ENCODE assay signal across 8 cellular contexts in genomic region chr19:55640043-55640576, GRCh38. TPM values are rescaled to one million over a fixed set of nuclear protein-coding genes. Genes with fewer than 3 reads are reported as not detected.
DNase-seq lines count a peak whose midpoint lies in the region; ATAC-seq, FAIRE-seq and TF ChIP-seq lines count a peak whose summit lies in the region.

No MANE protein-coding gene starts in this region.

- TF ChIP-seq RAD21 in GM12878 (IDR thresholded peaks at IDR 0.05; ENCODE audit: insufficient read depth, low read depth, low read length) = 0 out of 2 replicates have a peak, but pooled peaks have one; percentile 8

- RAD21 ChIA-PET in GM12878 (lab: Charles Lee; ENCODE audit: unreplicated experiment) = no interaction called here

- peaks cover 65% of the 10 kb centered on the region for H3K4me1 ChIP-seq in CD4-positive, alpha-beta memory T cell (ENCODE audit: insufficient read depth, low read length)
- H3K4me1 ChIP-seq in GM12878 (ENCODE audit: control insufficient read depth, insufficient read depth, low read length) = peaks cover 41% of the 10 kb centered on the region
- H3K4me1 ChIP-seq in iPS-18a (ENCODE audit: control insufficient read depth, low read depth, low read length) = peaks cover 7% of the 10 kb centered on the region
- peaks cover 23% of the 10 kb centered on the region for H3K4me1 ChIP-seq in smooth muscle cell (ENCODE audit: low read depth)

- H3K9me3 Mint-ChIP-seq in CD4-positive, alpha-beta memory T cell = peaks cover 0 to 2% (median 0%) of the 10 kb centered on the region in 8 donors

- peak overlapping the region; percentile 86 for H3K9ac ChIP-seq in GM12878 (ENCODE audit: control insufficient read depth, insufficient read depth, low read length)
- peak overlapping the region; percentile 92 for H3K9ac ChIP-seq in iPS-18a (ENCODE audit: low read length)
- H3K9ac ChIP-seq in smooth muscle cell (ENCODE audit: low read depth) = peak overlapping the region; percentile 80

- in situ Hi-C loops in GM12878 (cut with MboI) = no loop called here

- peak overlapping the region in 1 of 2 donors; percentile 83 for H3K4me3 ChIP-seq in CD4-positive, alpha-beta memory T cell (ENCODE audit: low read length in 2 of 2)
- peak overlapping the region; percentile 95 for H3K4me3 ChIP-seq in GM12878
- peak overlapping the region; percentile 88 for H3K4me3 ChIP-seq in iPS-18a (ENCODE audit: low read length)
- peak overlapping the region; percentile 79 for H3K4me3 ChIP-seq in smooth muscle cell

- intact Hi-C loops in CD4-positive, alpha-beta memory T cell (cut with micrococcal nuclease) = loop anchor here (1.0 to 5.0 kb wide), 4 partner anchors 8 to 523 kb away; partner anchors contain the start of genes PPP1R12C, UBE2S and ZNF865
- intact Hi-C loops in GM12878 (cut with micrococcal nuclease; ENCODE audit: unreplicated experiment) = loop anchor here (5.0 kb wide), 2 partner anchors 37 to 38 kb away; partner anchors contain the start of genes EPN1 and ZNF524

- TF ChIP-seq CTCF in GM12878 (IDR thresholded peaks at IDR 0.05 in 2 of 3, conservative IDR thresholded peaks at IDR 0.05 in 1 of 3; ENCODE audit: control insufficient read depth in 2 of 3, extremely low read depth in 1 of 3, insufficient read depth in 1 of 3, low read depth in 3 of 3, low read length in 3 of 3) (peak in 2 of 3 experiments; percentile 8 to 40; a peak in 4 of 6 replicates), smooth muscle cell (IDR thresholded peaks at IDR 0.05; ENCODE audit: borderline replicate concordance, insufficient read depth, poor library complexity, severe bottlenecking) (peak; percentile 9)

- peak; percentile 38 for ATAC-seq in HG02798 (IDR thresholded peaks at IDR 0.05; ENCODE audit: poor library complexity, unreplicated experiment)
- ATAC-seq in GM12878 = no peak
- no peak for ATAC-seq in HG03135 (IDR thresholded peaks at IDR 0.05; ENCODE audit: unreplicated experiment)

- H3K4me2 ChIP-seq in GM12878 (ENCODE audit: control insufficient read depth, insufficient read depth) (peak overlapping the region; percentile 83), smooth muscle cell (peak overlapping the region; percentile 97)

- H3K27me3 ChIP-seq in CD4-positive, alpha-beta memory T cell (ENCODE audit: insufficient read depth, low read length) = no peaks in the 10 kb centered on the region
- H3K27me3 ChIP-seq in GM12878 (replicated peaks in 1 of 2; ENCODE audit: control insufficient read depth in 2 of 2, insufficient read depth in 2 of 2, low read length in 1 of 2) (no peaks in the 10 kb centered on the region), iPS-18a (ENCODE audit: control insufficient read depth, insufficient read depth, low read length) (no peaks in the 10 kb centered on the region), smooth muscle cell (ENCODE audit: low read depth) (no peaks in the 10 kb centered on the region)

- no peaks in the 10 kb centered on the region for H3K9me3 ChIP-seq in CD4-positive, alpha-beta memory T cell (ENCODE audit: control insufficient read depth in 1 of 2, low read length in 2 of 2)
- H3K9me3 ChIP-seq in GM12878 (replicated peaks; ENCODE audit: control insufficient read depth, insufficient read depth, low read length) (no peaks in the 10 kb centered on the region), iPS-18a (ENCODE audit: control insufficient read depth, low read depth, low read length) (no peaks in the 10 kb centered on the region), smooth muscle cell (replicated peaks; ENCODE audit: low read depth) (no peaks in the 10 kb centered on the region)

- FAIRE-seq in GM12878 (lab: Jason Lieb, UNC) = no peak

- POLR2A ChIA-PET in CD4-positive, alpha-beta memory T cell (lab: Charles Lee; ENCODE audit: partially characterized antibody) = interaction anchor here (0.7 to 9.9 kb wide), 8 partner anchors 9 to 1772 kb away, joined by 3 to 91 read pairs (median 4); partner anchors contain the start of genes FIZ1, ISOC2, MYADM and U2AF2
- POLR2A ChIA-PET in GM12878 (lab: Charles Lee) = interaction anchor here (1.5 to 2.1 kb wide), 2 partner anchors 10 to 34 kb away, joined by 3 to 5 read pairs; no protein-coding TSS in a partner anchor

- peaks cover 15% of the 10 kb centered on the region for H3F3A ChIP-seq in smooth muscle cell (ENCODE audit: low read depth)

- peaks cover 71% of the 10 kb centered on the region for H3K79me2 ChIP-seq in GM12878 (ENCODE audit: control insufficient read depth, insufficient read depth, low read length)
- H3K79me2 ChIP-seq in smooth muscle cell (ENCODE audit: low read depth) = peaks cover 57% of the 10 kb centered on the region

- H3K36me3 ChIP-seq in CD4-positive, alpha-beta memory T cell (ENCODE audit: insufficient read depth, low read length) = peaks cover 3% of the 10 kb centered on the region
- H3K36me3 ChIP-seq in GM12878 (ENCODE audit: control insufficient read depth in 2 of 2, insufficient read depth in 2 of 2, low read length in 1 of 2) = no peaks in the 10 kb centered on the region
- peaks cover 6% of the 10 kb centered on the region for H3K36me3 ChIP-seq in iPS-18a (ENCODE audit: control insufficient read depth, low read depth, low read length)
- no peaks in the 10 kb centered on the region for H3K36me3 ChIP-seq in smooth muscle cell (ENCODE audit: low read depth)

- no peaks in the 10 kb centered on the region for H4K20me1 ChIP-seq in GM12878 (ENCODE audit: control insufficient read depth, insufficient read depth)
- H4K20me1 ChIP-seq in smooth muscle cell (ENCODE audit: low read depth) = no peaks in the 10 kb centered on the region

- DNase-seq in CD4-positive, alpha-beta memory T cell = peak; percentile 73 to 80 (median 74)
- DNase-seq in T-helper 1 cell = peak; percentile 52 to 84 (median 66)
- DNase-seq in GM12878 (ENCODE audit: low read depth, low spot score) = no peak
- no peak for DNase-seq in smooth muscle cell (lab: John Stamatoyannopoulos, UW; ENCODE audit: unreplicated experiment)
- no peak for DNase-seq in pons (ENCODE audit: low spot score)

- H2AFZ ChIP-seq in GM12878 (ENCODE audit: control insufficient read depth, low read depth, low read length) (peak overlapping the region; percentile 37; the same call in 1 of the 2 replicates), smooth muscle cell (ENCODE audit: low read depth) (no peak overlapping the region)

- H3K27ac ChIP-seq in CD4-positive, alpha-beta memory T cell (ENCODE audit: low read depth, low read length) = peak overlapping the region; percentile 69
- peak overlapping the region; percentile 64 for H3K27ac ChIP-seq in GM12878 (ENCODE audit: control insufficient read depth, insufficient read depth)
- H3K27ac ChIP-seq in iPS-18a (ENCODE audit: low read length) = no peak overlapping the region
- H3K27ac ChIP-seq in smooth muscle cell (ENCODE audit: low read depth) = peak overlapping the region; percentile 62

- H3K27me3 Mint-ChIP-seq in CD4-positive, alpha-beta memory T cell = no peaks in the 10 kb centered on the region

- BruUV-seq in GM12878 (replicated peaks; lab: Mats Ljungman, UMichigan) = no TSS peak

- peak overlapping the region; percentile 75 to 95 (median 93) for H3K27ac Mint-ChIP-seq in CD4-positive, alpha-beta memory T cell

- peaks cover 10 to 31% of the 10 kb centered on the region in 2 donors for H3K36me3 Mint-ChIP-seq in CD4-positive, alpha-beta memory T cell

- CTCF ChIA-PET in CD4-positive, alpha-beta memory T cell (lab: Charles Lee; ENCODE audit: partially characterized antibody) = interaction anchor here (0.9 to 3.0 kb wide), 6 partner anchors 9 to 172 kb away, joined by 3 to 12 read pairs (median 4); partner anchors contain the start of gene ZNF865
- CTCF ChIA-PET in GM12878 (lab: Yijun Ruan, JAX) = interaction anchor here (0.7 to 1.9 kb wide), 3 partner anchors 14 to 172 kb away, joined by 3 to 8 read pairs (median 6); partner anchors contain the start of gene U2AF2

- SMC1A ChIA-PET in GM12878 (lab: Charles Lee; ENCODE audit: uncharacterized antibody, unreplicated experiment) = no interaction called here

- 42% methylated on average over 31 of the region's 38 CpGs for WGBS in GM12878 (ENCODE audit: insufficient coverage, insufficient replicate concordance, low lambda C conversion rate, missing lambda C conversion rate)
- 57% methylated on average over 38 of the region's 38 CpGs for WGBS in smooth muscle cell (ENCODE audit: low lambda C conversion rate)

- H3K4me1 Mint-ChIP-seq in CD4-positive, alpha-beta memory T cell = peaks cover 48 to 79% (median 64%) of the 10 kb centered on the region in 4 donors

- peak; percentile 62 for TF ChIP-seq POLR2A in GM12878 (IDR thresholded peaks at IDR 0.05; ENCODE audit: low read depth, low read length)

- H3K4me3 Mint-ChIP-seq in CD4-positive, alpha-beta memory T cell = peak overlapping the region; percentile 68 to 82 (median 77)

- TF ChIP-seq EP300 in GM12878 (IDR thresholded peaks at IDR 0.05; ENCODE audit: borderline replicate concordance in 1 of 2, control insufficient read depth in 1 of 2, low read depth in 2 of 2, low read length in 2 of 2) = no peak

RNA-seq across cellular contexts. Expression of gene ZNF580, which starts 0.7 kb away (rescaled TPM):
- total RNA-seq in CD4-positive, alpha-beta memory T cell = 100 to 1,000 TPM in 1 of 2 experiments, 10 to 100 TPM in 1; 92.7 to 105 TPM
- 10 to 100 TPM in 1 of 2 donors, 1 to 10 TPM in 1; 7.2 to 17.8 TPM for polyA plus RNA-seq in CD4-positive, alpha-beta memory T cell
- 16.2 and 23.0 TPM in 2 replicates for total RNA-seq in GM12878 (2013; cell fraction: nucleolus; rRNA removed)
- total RNA-seq in GM12878 (2014; rRNA removed) (9.4 and 12.2 TPM in 2 replicates), GM12878 (2014; rRNA removed; fragmentation: Illumina TruSeq; extraction: Trizol) (4.7 and 5.7 TPM in 2 replicates), GM12878 (2021) (31.8 and 34.2 TPM in 2 replicates), smooth muscle cell (6.2 and 11.9 TPM in 2 replicates)
- polyA plus RNA-seq in GM12878 (2011; ENCODE audit: low read depth) = 12.4 TPM
- polyA plus RNA-seq in GM12878 (2011; rRNA removed) (5.5 and 7.9 TPM in 2 replicates), GM12878 (2014; fragmentation: Illumina TruSeq; extraction: Trizol) (5.3 and 7.4 TPM in 2 replicates), GM12878 (2014; fragmentation: Nextera tagmentation; extraction: Ambion mirVana) (1 to 10 TPM; 2.3 to 7.4 TPM), GM12878 (2014; rRNA removed) (27.1 and 30.2 TPM in 2 replicates), GM12878 (2016; fragmentation: Nextera tagmentation; extraction: Ambion mirVana) (10 to 100 TPM; 24.7 to 25.3 TPM), smooth muscle cell (68.8 and 76.8 TPM in 2 replicates)
- 9.7 and 13.8 TPM in 2 replicates for polyA plus RNA-seq in GM12878 (2011; cell fraction: cytosol; rRNA removed)
- polyA plus RNA-seq in GM12878 (2011; cell fraction: nucleus; rRNA removed) = 50.7 and 83.1 TPM in 2 replicates
- 33.1 and 35.3 TPM in 2 replicates for polyA plus RNA-seq in GM12878 (2012)
- 3.4 and 7.0 TPM in 2 replicates for polyA minus RNA-seq in GM12878 (2011; rRNA and poly(A)+ RNA removed)
- polyA minus RNA-seq in GM12878 (2011; cell fraction: cytosol; rRNA and poly(A)+ RNA removed) = 5.5 and 8.0 TPM in 2 replicates
- 8.2 and 17.3 TPM in 2 replicates for polyA minus RNA-seq in GM12878 (2011; cell fraction: nucleus; rRNA and poly(A)+ RNA removed)

RNA-seq across cellular contexts. Expression of gene ZNF581, which starts 3.3 kb away (rescaled TPM):
- 10 to 100 TPM; 21.2 to 23.4 TPM for total RNA-seq in CD4-positive, alpha-beta memory T cell
- 10 to 100 TPM; 22.5 to 28.5 TPM for polyA plus RNA-seq in CD4-positive, alpha-beta memory T cell
- total RNA-seq in GM12878 (2013; cell fraction: nucleolus; rRNA removed) = 5.3 and 7.2 TPM in 2 replicates
- total RNA-seq in GM12878 (2014; rRNA removed) (22.1 and 25.4 TPM in 2 replicates), GM12878 (2014; rRNA removed; fragmentation: Illumina TruSeq; extraction: Trizol) (14.0 and 14.1 TPM in 2 replicates), GM12878 (2021) (44.9 and 45.4 TPM in 2 replicates), smooth muscle cell (6.8 and 10.0 TPM in 2 replicates)
- polyA plus RNA-seq in GM12878 (2011; ENCODE audit: low read depth) = 31.2 TPM
- polyA plus RNA-seq in GM12878 (2011; rRNA removed) (13.5 and 19.1 TPM in 2 replicates), GM12878 (2014; fragmentation: Illumina TruSeq; extraction: Trizol) (7.8 and 13.2 TPM in 2 replicates), GM12878 (2014; fragmentation: Nextera tagmentation; extraction: Ambion mirVana) (10 to 100 TPM in 1 of 2 experiments, 1 to 10 TPM in 1; 4.7 to 18.1 TPM), GM12878 (2014; rRNA removed) (39.6 and 45.3 TPM in 2 replicates), GM12878 (2016; fragmentation: Nextera tagmentation; extraction: Ambion mirVana) (10 to 100 TPM; 29.1 to 37.0 TPM), smooth muscle cell (21.4 and 22.0 TPM in 2 replicates)
- polyA plus RNA-seq in GM12878 (2011; cell fraction: cytosol; rRNA removed) = 27.8 and 34.4 TPM in 2 replicates
- 21.8 and 24.9 TPM in 2 replicates for polyA plus RNA-seq in GM12878 (2011; cell fraction: nucleus; rRNA removed)
- polyA plus RNA-seq in GM12878 (2012) = 43.7 and 58.1 TPM in 2 replicates
- polyA minus RNA-seq in GM12878 (2011; rRNA and poly(A)+ RNA removed) = 15.2 and 28.9 TPM in 2 replicates
- polyA minus RNA-seq in GM12878 (2011; cell fraction: cytosol; rRNA and poly(A)+ RNA removed) = 11.5 and 15.8 TPM in 2 replicates
- polyA minus RNA-seq in GM12878 (2011; cell fraction: nucleus; rRNA and poly(A)+ RNA removed) = 6.0 and 9.0 TPM in 2 replicates

RNA-seq across cellular contexts. Expression of gene CCDC106, which starts 7.9 kb away (rescaled TPM):
- total RNA-seq in CD4-positive, alpha-beta memory T cell = 1 to 10 TPM; 1.2 to 1.5 TPM
- polyA plus RNA-seq in CD4-positive, alpha-beta memory T cell = under 1 TPM; 0.47 to 0.69 TPM
- 8.3 and 8.6 TPM in 2 replicates for total RNA-seq in GM12878 (2013; cell fraction: nucleolus; rRNA removed)
- 19.2 and 22.5 TPM in 2 replicates for total RNA-seq in GM12878 (2014; rRNA removed)
- 11.9 and 12.7 TPM in 2 replicates for total RNA-seq in GM12878 (2014; rRNA removed; fragmentation: Illumina TruSeq; extraction: Trizol)
- 33.1 and 34.2 TPM in 2 replicates for total RNA-seq in GM12878 (2021)
- polyA plus RNA-seq in GM12878 (2011; ENCODE audit: low read depth) = 5.6 TPM
- polyA plus RNA-seq in GM12878 (2011; rRNA removed) = 7.8 and 16.4 TPM in 2 replicates
- polyA plus RNA-seq in GM12878 (2011; cell fraction: cytosol; rRNA removed) = 17.5 and 27.2 TPM in 2 replicates
- polyA plus RNA-seq in GM12878 (2011; cell fraction: nucleus; rRNA removed) = 38.1 and 48.1 TPM in 2 replicates
- 27.7 and 32.6 TPM in 2 replicates for polyA plus RNA-seq in GM12878 (2012)
- 7.7 and 19.2 TPM in 2 replicates for polyA plus RNA-seq in GM12878 (2014; fragmentation: Illumina TruSeq; extraction: Trizol)
- polyA plus RNA-seq in GM12878 (2014; fragmentation: Nextera tagmentation; extraction: Ambion mirVana) = under 1 TPM; 0.04 to 0.14 TPM
- 35.9 and 39.9 TPM in 2 replicates for polyA plus RNA-seq in GM12878 (2014; rRNA removed)
- polyA plus RNA-seq in GM12878 (2016; fragmentation: Nextera tagmentation; extraction: Ambion mirVana) = 10 to 100 TPM; 20.4 to 25.7 TPM
- 3.4 and 7.2 TPM in 2 replicates for polyA minus RNA-seq in GM12878 (2011; rRNA and poly(A)+ RNA removed)
- polyA minus RNA-seq in GM12878 (2011; cell fraction: cytosol; rRNA and poly(A)+ RNA removed) = 5.5 and 7.0 TPM in 2 replicates
- polyA minus RNA-seq in GM12878 (2011; cell fraction: nucleus; rRNA and poly(A)+ RNA removed) = 6.4 and 14.4 TPM in 2 replicates
- 6.9 and 7.7 TPM in 2 replicates for total RNA-seq in smooth muscle cell
- 18.3 and 24.8 TPM in 2 replicates for polyA plus RNA-seq in smooth muscle cell

RNA-seq across cellular contexts. Expression of gene U2AF2, which starts 14.7 kb away (rescaled TPM):
- total RNA-seq in CD4-positive, alpha-beta memory T cell = 100 to 1,000 TPM; 256 to 259 TPM
- polyA plus RNA-seq in CD4-positive, alpha-beta memory T cell = 10 to 100 TPM in 1 of 2 donors, 1 to 10 TPM in 1; 1.3 to 14.3 TPM
- 46.0 and 50.9 TPM in 2 replicates for total RNA-seq in GM12878 (2013; cell fraction: nucleolus; rRNA removed)
- 204 and 228 TPM in 2 replicates for total RNA-seq in GM12878 (2014; rRNA removed)
- total RNA-seq in GM12878 (2014; rRNA removed; fragmentation: Illumina TruSeq; extraction: Trizol) = 112 and 121 TPM in 2 replicates
- total RNA-seq in GM12878 (2021) = 308 and 338 TPM in 2 replicates
- 59.4 TPM for polyA plus RNA-seq in GM12878 (2011; ENCODE audit: low read depth)
- 54.9 and 140 TPM in 2 replicates for polyA plus RNA-seq in GM12878 (2011; rRNA removed)
- 239 and 270 TPM in 2 replicates for polyA plus RNA-seq in GM12878 (2011; cell fraction: cytosol; rRNA removed)
- polyA plus RNA-seq in GM12878 (2011; cell fraction: nucleus; rRNA removed) = 425 and 604 TPM in 2 replicates
- polyA plus RNA-seq in GM12878 (2012) = 148 and 173 TPM in 2 replicates
- 50.9 and 141 TPM in 2 replicates for polyA plus RNA-seq in GM12878 (2014; fragmentation: Illumina TruSeq; extraction: Trizol)
- 1 to 10 TPM; 3.0 to 8.3 TPM for polyA plus RNA-seq in GM12878 (2014; fragmentation: Nextera tagmentation; extraction: Ambion mirVana)
- polyA plus RNA-seq in GM12878 (2014; rRNA removed) = 284 and 360 TPM in 2 replicates
- polyA plus RNA-seq in GM12878 (2016; fragmentation: Nextera tagmentation; extraction: Ambion mirVana) = 10 to 100 TPM; 46.2 to 48.9 TPM
- polyA minus RNA-seq in GM12878 (2011; rRNA and poly(A)+ RNA removed) = 61.6 and 111 TPM in 2 replicates
- polyA minus RNA-seq in GM12878 (2011; cell fraction: cytosol; rRNA and poly(A)+ RNA removed) = 60.9 and 65.2 TPM in 2 replicates
- polyA minus RNA-seq in GM12878 (2011; cell fraction: nucleus; rRNA and poly(A)+ RNA removed) = 63.1 and 102 TPM in 2 replicates
- total RNA-seq in smooth muscle cell = 70.7 and 75.0 TPM in 2 replicates
- 8.4 and 14.4 TPM in 2 replicates for polyA plus RNA-seq in smooth muscle cell

RNA-seq across cellular contexts. Expression of gene ZNF784, which starts 15.7 kb away (rescaled TPM):
- total RNA-seq in CD4-positive, alpha-beta memory T cell = 1 to 10 TPM; 7.4 TPM
- polyA plus RNA-seq in CD4-positive, alpha-beta memory T cell = 1 to 10 TPM; 1.7 to 2.1 TPM
- 3.6 and 5.3 TPM in 2 replicates for total RNA-seq in GM12878 (2013; cell fraction: nucleolus; rRNA removed)
- total RNA-seq in GM12878 (2014; rRNA removed) = 2.8 and 3.5 TPM in 2 replicates
- total RNA-seq in GM12878 (2014; rRNA removed; fragmentation: Illumina TruSeq; extraction: Trizol) = 1.8 and 2.2 TPM in 2 replicates
- 5.2 and 5.3 TPM in 2 replicates for total RNA-seq in GM12878 (2021)
- 3.2 TPM for polyA plus RNA-seq in GM12878 (2011; ENCODE audit: low read depth)
- polyA plus RNA-seq in GM12878 (2011; rRNA removed) = 0.68 and 1.2 TPM in 2 replicates
- polyA plus RNA-seq in GM12878 (2011; cell fraction: cytosol; rRNA removed) = 1.2 and 1.4 TPM in 2 replicates
- polyA plus RNA-seq in GM12878 (2011; cell fraction: nucleus; rRNA removed) = 7.1 and 7.5 TPM in 2 replicates
- 4.8 and 6.3 TPM in 2 replicates for polyA plus RNA-seq in GM12878 (2012)
- 2.8 and 3.1 TPM in 2 replicates for polyA plus RNA-seq in GM12878 (2014; fragmentation: Illumina TruSeq; extraction: Trizol)
- under 1 TPM; 0.10 to 0.97 TPM for polyA plus RNA-seq in GM12878 (2014; fragmentation: Nextera tagmentation; extraction: Ambion mirVana)
- 3.5 and 4.4 TPM in 2 replicates for polyA plus RNA-seq in GM12878 (2014; rRNA removed)
- polyA plus RNA-seq in GM12878 (2016; fragmentation: Nextera tagmentation; extraction: Ambion mirVana) = 1 to 10 TPM; 1.1 to 1.4 TPM
- polyA minus RNA-seq in GM12878 (2011; rRNA and poly(A)+ RNA removed) = 1.0 and 1.4 TPM in 2 replicates
- 0.80 and 1.1 TPM in 2 replicates for polyA minus RNA-seq in GM12878 (2011; cell fraction: cytosol; rRNA and poly(A)+ RNA removed)
- 1.1 and 1.9 TPM in 2 replicates for polyA minus RNA-seq in GM12878 (2011; cell fraction: nucleus; rRNA and poly(A)+ RNA removed)
- 3.1 and 3.8 TPM in 2 replicates for total RNA-seq in smooth muscle cell
- polyA plus RNA-seq in smooth muscle cell = 7.2 and 7.3 TPM in 2 replicates

Comparison
In these comparisons a context has a peak if more than half of its experiments do, and no peak if none do; other contexts are left out.
1. DNase-seq: peak in CD4-positive, alpha-beta memory T cell (5 of 5) and T-helper 1 cell (5 of 5); none in GM12878 (single experiment), smooth muscle cell (single experiment) and pons (single experiment).
2. Peak in every context shown above with its lines, with median percentiles within 50 percentile points of each other: H3K9ac ChIP-seq.